2 cellular contexts compared by ENCODE assay signal in the genomic region with DNA sequence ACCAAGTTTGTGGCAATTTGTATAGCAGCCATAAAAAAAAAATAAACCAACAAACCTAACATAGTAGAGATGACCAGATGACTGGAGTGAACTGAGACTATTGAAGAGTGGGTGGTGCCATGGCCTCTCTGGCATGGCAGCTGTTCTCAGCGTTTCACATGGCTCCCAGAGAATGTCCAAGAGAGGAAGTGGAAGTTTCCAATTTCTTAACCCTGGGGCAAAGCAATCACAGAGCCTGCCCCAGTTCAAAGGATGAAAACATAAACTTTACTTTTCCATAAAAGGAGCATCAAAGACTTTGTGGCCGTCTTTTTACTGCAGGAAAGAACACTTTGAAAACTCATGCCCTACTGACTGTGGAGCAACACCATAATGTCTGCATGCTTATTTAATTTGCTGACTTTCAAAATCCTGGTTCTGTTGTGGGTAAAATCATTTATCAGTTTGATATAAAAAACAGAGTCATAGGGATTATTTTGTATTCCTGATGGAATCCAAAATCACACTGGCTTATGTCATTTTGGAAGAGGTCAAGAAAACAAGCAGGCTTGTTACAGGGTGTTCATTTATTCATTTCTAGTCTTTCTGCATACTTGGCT.
A peak's percentile ranks its signal among the peaks of the same experiment; 100 is the strongest.
TF ChIP-seq lines count a peak whose summit lies in the region.

No MANE protein-coding gene starts in this region.

TF ChIP-seq in HepG2, 621 proteins besides CTCF, POLR2A, EP300 and RAD21 (continues in another document):
- TF ChIP-seq, protein P1, sequence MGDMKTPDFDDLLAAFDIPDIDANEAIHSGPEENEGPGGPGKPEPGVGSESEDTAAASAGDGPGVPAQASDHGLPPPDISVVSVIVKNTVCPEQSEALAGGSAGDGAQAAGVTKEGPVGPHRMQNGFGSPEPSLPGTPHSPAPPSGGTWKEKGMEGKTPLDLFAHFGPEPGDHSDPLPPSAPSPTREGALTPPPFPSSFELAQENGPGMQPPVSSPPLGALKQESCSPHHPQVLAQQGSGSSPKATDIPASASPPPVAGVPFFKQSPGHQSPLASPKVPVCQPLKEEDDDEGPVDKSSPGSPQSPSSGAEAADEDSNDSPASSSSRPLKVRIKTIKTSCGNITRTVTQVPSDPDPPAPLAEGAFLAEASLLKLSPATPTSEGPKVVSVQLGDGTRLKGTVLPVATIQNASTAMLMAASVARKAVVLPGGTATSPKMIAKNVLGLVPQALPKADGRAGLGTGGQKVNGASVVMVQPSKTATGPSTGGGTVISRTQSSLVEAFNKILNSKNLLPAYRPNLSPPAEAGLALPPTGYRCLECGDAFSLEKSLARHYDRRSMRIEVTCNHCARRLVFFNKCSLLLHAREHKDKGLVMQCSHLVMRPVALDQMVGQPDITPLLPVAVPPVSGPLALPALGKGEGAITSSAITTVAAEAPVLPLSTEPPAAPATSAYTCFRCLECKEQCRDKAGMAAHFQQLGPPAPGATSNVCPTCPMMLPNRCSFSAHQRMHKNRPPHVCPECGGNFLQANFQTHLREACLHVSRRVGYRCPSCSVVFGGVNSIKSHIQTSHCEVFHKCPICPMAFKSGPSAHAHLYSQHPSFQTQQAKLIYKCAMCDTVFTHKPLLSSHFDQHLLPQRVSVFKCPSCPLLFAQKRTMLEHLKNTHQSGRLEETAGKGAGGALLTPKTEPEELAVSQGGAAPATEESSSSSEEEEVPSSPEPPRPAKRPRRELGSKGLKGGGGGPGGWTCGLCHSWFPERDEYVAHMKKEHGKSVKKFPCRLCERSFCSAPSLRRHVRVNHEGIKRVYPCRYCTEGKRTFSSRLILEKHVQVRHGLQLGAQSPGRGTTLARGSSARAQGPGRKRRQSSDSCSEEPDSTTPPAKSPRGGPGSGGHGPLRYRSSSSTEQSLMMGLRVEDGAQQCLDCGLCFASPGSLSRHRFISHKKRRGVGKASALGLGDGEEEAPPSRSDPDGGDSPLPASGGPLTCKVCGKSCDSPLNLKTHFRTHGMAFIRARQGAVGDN (CRISPR knock-in tag; IDR thresholded peaks at IDR 0.05) = no peak
- TF ChIP-seq, protein P2, sequence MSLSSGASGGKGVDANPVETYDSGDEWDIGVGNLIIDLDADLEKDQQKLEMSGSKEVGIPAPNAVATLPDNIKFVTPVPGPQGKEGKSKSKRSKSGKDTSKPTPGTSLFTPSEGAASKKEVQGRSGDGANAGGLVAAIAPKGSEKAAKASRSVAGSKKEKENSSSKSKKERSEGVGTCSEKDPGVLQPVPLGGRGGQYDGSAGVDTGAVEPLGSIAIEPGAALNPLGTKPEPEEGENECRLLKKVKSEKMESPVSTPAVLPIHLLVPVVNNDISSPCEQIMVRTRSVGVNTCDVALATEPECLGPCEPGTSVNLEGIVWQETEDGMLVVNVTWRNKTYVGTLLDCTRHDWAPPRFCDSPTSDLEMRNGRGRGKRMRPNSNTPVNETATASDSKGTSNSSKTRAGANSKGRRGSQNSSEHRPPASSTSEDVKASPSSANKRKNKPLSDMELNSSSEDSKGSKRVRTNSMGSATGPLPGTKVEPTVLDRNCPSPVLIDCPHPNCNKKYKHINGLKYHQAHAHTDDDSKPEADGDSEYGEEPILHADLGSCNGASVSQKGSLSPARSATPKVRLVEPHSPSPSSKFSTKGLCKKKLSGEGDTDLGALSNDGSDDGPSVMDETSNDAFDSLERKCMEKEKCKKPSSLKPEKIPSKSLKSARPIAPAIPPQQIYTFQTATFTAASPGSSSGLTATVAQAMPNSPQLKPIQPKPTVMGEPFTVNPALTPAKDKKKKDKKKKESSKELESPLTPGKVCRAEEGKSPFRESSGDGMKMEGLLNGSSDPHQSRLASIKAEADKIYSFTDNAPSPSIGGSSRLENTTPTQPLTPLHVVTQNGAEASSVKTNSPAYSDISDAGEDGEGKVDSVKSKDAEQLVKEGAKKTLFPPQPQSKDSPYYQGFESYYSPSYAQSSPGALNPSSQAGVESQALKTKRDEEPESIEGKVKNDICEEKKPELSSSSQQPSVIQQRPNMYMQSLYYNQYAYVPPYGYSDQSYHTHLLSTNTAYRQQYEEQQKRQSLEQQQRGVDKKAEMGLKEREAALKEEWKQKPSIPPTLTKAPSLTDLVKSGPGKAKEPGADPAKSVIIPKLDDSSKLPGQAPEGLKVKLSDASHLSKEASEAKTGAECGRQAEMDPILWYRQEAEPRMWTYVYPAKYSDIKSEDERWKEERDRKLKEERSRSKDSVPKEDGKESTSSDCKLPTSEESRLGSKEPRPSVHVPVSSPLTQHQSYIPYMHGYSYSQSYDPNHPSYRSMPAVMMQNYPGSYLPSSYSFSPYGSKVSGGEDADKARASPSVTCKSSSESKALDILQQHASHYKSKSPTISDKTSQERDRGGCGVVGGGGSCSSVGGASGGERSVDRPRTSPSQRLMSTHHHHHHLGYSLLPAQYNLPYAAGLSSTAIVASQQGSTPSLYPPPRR (CRISPR knock-in tag; IDR thresholded peaks at IDR 0.05; ENCODE audit: borderline replicate concordance) = no peak
- TF ChIP-seq KDM1A (CRISPR knock-in tag; IDR thresholded peaks at IDR 0.05) (no peak), MAFF (IDR thresholded peaks at IDR 0.05; ENCODE audit: low read depth, low read length) (peak; percentile 53; the same call in 1 of the 2 replicates), MEF2D (CRISPR knock-in tag; IDR thresholded peaks at IDR 0.05) (no peak)
- TF ChIP-seq, protein P3, sequence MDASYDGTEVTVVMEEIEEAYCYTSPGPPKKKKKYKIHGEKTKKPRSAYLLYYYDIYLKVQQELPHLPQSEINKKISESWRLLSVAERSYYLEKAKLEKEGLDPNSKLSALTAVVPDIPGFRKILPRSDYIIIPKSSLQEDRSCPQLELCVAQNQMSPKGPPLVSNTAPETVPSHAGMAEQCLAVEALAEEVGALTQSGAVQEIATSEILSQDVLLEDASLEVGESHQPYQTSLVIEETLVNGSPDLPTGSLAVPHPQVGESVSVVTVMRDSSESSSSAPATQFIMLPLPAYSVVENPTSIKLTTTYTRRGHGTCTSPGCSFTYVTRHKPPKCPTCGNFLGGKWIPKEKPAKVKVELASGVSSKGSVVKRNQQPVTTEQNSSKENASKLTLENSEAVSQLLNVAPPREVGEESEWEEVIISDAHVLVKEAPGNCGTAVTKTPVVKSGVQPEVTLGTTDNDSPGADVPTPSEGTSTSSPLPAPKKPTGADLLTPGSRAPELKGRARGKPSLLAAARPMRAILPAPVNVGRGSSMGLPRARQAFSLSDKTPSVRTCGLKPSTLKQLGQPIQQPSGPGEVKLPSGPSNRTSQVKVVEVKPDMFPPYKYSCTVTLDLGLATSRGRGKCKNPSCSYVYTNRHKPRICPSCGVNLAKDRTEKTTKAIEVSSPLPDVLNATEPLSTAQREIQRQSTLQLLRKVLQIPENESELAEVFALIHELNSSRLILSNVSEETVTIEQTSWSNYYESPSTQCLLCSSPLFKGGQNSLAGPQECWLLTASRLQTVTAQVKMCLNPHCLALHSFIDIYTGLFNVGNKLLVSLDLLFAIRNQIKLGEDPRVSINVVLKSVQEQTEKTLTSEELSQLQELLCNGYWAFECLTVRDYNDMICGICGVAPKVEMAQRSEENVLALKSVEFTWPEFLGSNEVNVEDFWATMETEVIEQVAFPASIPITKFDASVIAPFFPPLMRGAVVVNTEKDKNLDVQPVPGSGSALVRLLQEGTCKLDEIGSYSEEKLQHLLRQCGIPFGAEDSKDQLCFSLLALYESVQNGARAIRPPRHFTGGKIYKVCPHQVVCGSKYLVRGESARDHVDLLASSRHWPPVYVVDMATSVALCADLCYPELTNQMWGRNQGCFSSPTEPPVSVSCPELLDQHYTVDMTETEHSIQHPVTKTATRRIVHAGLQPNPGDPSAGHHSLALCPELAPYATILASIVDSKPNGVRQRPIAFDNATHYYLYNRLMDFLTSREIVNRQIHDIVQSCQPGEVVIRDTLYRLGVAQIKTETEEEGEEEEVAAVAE (CRISPR knock-in tag; IDR thresholded peaks at IDR 0.05; ENCODE audit: borderline replicate concordance) = no peak

TF ChIP-seq in K562, 482 proteins besides CTCF, POLR2A, EP300 and RAD21:
- TF ChIP-seq ZNF316 (IDR thresholded peaks at IDR 0.05) (peak; percentile 12; the same call in 1 of the 2 replicates), SIX5 (IDR thresholded peaks at IDR 0.05; ENCODE audit: borderline replicate concordance in 1 of 2, insufficient read depth in 1 of 2, low read depth in 1 of 2, low read length in 2 of 2) (no peak), C11orf30 (IDR thresholded peaks at IDR 0.05; ENCODE audit: low read depth) (peak; percentile 29; the same call in 1 of the 2 replicates), E2F1 (CRISPR knock-in tag; IDR thresholded peaks at IDR 0.05) (no peak)
